ENCODE assay signal across 2 cellular contexts in the genomic region with DNA sequence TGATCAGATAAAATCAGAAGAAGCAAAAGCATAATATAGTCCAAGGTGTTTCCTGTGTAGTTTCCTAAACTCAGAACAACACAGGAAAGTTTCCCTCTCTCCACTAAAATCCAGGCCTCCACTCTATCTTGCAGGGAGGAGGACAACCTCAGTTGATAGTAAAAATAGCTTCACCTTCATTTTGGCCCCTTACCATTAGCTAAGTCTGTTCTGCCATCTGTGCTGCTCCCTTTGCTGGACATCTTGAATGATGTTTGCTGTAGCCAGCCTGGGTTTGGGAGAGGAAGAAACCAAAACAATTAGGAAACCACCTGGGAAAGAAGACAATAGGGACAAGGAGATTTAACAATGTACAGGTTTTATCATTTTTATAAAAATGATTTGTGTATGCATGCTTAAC.
TF ChIP-seq lines count a peak whose summit lies in the region.

No MANE protein-coding gene starts in this region.

TF ChIP-seq in GM23338, 12 proteins besides CTCF, POLR2A, EP300 and RAD21 (continues in another document):
- TF ChIP-seq CREB1 (CRISPR knock-in tag; IDR thresholded peaks at IDR 0.05; ENCODE audit: low read depth) = no peak
- no peak for TF ChIP-seq EZH2phosphoT487 (IDR thresholded peaks at IDR 0.05; ENCODE audit: unreplicated experiment)
- no peak for TF ChIP-seq STAT1 (IDR thresholded peaks at IDR 0.05; ENCODE audit: unreplicated experiment)
- TF ChIP-seq ZNF331 (CRISPR knock-in tag; IDR thresholded peaks at IDR 0.05; ENCODE audit: low read depth) = no peak
- TF ChIP-seq ZNF114 (CRISPR knock-in tag; IDR thresholded peaks at IDR 0.05) = no peak
- TF ChIP-seq, protein P1, sequence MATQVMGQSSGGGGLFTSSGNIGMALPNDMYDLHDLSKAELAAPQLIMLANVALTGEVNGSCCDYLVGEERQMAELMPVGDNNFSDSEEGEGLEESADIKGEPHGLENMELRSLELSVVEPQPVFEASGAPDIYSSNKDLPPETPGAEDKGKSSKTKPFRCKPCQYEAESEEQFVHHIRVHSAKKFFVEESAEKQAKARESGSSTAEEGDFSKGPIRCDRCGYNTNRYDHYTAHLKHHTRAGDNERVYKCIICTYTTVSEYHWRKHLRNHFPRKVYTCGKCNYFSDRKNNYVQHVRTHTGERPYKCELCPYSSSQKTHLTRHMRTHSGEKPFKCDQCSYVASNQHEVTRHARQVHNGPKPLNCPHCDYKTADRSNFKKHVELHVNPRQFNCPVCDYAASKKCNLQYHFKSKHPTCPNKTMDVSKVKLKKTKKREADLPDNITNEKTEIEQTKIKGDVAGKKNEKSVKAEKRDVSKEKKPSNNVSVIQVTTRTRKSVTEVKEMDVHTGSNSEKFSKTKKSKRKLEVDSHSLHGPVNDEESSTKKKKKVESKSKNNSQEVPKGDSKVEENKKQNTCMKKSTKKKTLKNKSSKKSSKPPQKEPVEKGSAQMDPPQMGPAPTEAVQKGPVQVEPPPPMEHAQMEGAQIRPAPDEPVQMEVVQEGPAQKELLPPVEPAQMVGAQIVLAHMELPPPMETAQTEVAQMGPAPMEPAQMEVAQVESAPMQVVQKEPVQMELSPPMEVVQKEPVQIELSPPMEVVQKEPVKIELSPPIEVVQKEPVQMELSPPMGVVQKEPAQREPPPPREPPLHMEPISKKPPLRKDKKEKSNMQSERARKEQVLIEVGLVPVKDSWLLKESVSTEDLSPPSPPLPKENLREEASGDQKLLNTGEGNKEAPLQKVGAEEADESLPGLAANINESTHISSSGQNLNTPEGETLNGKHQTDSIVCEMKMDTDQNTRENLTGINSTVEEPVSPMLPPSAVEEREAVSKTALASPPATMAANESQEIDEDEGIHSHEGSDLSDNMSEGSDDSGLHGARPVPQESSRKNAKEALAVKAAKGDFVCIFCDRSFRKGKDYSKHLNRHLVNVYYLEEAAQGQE (IDR thresholded peaks at IDR 0.05; ENCODE audit: unreplicated experiment) = no peak
- TF ChIP-seq, protein P2, sequence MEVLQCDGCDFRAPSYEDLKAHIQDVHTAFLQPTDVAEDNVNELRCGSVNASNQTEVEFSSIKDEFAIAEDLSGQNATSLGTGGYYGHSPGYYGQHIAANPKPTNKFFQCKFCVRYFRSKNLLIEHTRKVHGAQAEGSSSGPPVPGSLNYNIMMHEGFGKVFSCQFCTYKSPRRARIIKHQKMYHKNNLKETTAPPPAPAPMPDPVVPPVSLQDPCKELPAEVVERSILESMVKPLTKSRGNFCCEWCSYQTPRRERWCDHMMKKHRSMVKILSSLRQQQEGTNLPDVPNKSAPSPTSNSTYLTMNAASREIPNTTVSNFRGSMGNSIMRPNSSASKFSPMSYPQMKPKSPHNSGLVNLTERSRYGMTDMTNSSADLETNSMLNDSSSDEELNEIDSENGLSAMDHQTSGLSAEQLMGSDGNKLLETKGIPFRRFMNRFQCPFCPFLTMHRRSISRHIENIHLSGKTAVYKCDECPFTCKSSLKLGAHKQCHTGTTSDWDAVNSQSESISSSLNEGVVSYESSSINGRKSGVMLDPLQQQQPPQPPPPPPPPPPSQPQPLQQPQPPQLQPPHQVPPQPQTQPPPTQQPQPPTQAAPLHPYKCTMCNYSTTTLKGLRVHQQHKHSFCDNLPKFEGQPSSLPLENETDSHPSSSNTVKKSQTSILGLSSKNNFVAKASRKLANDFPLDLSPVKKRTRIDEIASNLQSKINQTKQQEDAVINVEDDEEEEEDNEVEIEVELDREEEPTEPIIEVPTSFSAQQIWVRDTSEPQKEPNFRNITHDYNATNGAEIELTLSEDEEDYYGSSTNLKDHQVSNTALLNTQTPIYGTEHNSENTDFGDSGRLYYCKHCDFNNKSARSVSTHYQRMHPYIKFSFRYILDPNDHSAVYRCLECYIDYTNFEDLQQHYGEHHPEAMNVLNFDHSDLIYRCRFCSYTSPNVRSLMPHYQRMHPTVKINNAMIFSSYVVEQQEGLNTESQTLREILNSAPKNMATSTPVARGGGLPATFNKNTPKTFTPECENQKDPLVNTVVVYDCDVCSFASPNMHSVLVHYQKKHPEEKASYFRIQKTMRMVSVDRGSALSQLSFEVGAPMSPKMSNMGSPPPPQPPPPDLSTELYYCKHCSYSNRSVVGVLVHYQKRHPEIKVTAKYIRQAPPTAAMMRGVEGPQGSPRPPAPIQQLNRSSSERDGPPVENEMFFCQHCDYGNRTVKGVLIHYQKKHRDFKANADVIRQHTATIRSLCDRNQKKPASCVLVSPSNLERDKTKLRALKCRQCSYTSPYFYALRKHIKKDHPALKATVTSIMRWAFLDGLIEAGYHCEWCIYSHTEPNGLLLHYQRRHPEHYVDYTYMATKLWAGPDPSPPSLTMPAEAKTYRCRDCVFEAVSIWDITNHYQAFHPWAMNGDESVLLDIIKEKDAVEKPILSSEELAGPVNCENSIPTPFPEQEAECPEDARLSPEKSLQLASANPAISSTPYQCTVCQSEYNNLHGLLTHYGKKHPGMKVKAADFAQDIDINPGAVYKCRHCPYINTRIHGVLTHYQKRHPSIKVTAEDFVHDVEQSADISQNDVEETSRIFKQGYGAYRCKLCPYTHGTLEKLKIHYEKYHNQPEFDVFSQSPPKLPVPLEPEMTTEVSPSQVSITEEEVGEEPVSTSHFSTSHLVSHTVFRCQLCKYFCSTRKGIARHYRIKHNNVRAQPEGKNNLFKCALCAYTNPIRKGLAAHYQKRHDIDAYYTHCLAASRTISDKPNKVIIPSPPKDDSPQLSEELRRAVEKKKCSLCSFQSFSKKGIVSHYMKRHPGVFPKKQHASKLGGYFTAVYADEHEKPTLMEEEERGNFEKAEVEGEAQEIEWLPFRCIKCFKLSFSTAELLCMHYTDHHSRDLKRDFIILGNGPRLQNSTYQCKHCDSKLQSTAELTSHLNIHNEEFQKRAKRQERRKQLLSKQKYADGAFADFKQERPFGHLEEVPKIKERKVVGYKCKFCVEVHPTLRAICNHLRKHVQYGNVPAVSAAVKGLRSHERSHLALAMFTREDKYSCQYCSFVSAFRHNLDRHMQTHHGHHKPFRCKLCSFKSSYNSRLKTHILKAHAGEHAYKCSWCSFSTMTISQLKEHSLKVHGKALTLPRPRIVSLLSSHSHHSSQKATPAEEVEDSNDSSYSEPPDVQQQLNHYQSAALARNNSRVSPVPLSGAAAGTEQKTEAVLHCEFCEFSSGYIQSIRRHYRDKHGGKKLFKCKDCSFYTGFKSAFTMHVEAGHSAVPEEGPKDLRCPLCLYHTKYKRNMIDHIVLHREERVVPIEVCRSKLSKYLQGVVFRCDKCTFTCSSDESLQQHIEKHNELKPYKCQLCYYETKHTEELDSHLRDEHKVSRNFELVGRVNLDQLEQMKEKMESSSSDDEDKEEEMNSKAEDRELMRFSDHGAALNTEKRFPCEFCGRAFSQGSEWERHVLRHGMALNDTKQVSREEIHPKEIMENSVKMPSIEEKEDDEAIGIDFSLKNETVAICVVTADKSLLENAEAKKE (CRISPR knock-in tag; IDR thresholded peaks at IDR 0.05) = no peak
- TF ChIP-seq NANOG (IDR thresholded peaks at IDR 0.05; ENCODE audit: borderline replicate concordance) = no peak
- no peak for TF ChIP-seq EZH2 (IDR thresholded peaks at IDR 0.05; ENCODE audit: low read depth, unreplicated experiment)
- TF ChIP-seq, protein P3, sequence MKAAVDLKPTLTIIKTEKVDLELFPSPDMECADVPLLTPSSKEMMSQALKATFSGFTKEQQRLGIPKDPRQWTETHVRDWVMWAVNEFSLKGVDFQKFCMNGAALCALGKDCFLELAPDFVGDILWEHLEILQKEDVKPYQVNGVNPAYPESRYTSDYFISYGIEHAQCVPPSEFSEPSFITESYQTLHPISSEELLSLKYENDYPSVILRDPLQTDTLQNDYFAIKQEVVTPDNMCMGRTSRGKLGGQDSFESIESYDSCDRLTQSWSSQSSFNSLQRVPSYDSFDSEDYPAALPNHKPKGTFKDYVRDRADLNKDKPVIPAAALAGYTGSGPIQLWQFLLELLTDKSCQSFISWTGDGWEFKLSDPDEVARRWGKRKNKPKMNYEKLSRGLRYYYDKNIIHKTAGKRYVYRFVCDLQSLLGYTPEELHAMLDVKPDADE (IDR thresholded peaks at IDR 0.05) = no peak

TF ChIP-seq in endothelial cell of umbilical vein, 7 proteins besides CTCF, POLR2A, EP300 and RAD21:
- TF ChIP-seq FOS (IDR thresholded peaks at IDR 0.05; ENCODE audit: borderline replicate concordance, insufficient read depth, low read length) = no peak
- no peak for TF ChIP-seq EZH2 (IDR thresholded peaks at IDR 0.05; ENCODE audit: borderline replicate concordance, low read depth, low read length, severe bottlenecking)
- no peak for TF ChIP-seq JUN (IDR thresholded peaks at IDR 0.05; ENCODE audit: borderline replicate concordance, insufficient read depth, insufficient read length, low read depth)
- TF ChIP-seq POLR2AphosphoS5 (IDR thresholded peaks at IDR 0.05; ENCODE audit: insufficient read depth, low read depth, low read length) = no peak
- TF ChIP-seq GATA2 (IDR thresholded peaks at IDR 0.05; ENCODE audit: insufficient read depth, insufficient read length, low read depth, low read length) = no peak
- no peak for TF ChIP-seq MYC (IDR thresholded peaks at IDR 0.05; ENCODE audit: low read depth, low read length)
- TF ChIP-seq, protein P4, sequence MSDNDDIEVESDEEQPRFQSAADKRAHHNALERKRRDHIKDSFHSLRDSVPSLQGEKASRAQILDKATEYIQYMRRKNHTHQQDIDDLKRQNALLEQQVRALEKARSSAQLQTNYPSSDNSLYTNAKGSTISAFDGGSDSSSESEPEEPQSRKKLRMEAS (IDR thresholded peaks at IDR 0.05; ENCODE audit: insufficient read depth, insufficient read length) = no peak
